27 cellular contexts compared by ENCODE assay signal in the genomic region with DNA sequence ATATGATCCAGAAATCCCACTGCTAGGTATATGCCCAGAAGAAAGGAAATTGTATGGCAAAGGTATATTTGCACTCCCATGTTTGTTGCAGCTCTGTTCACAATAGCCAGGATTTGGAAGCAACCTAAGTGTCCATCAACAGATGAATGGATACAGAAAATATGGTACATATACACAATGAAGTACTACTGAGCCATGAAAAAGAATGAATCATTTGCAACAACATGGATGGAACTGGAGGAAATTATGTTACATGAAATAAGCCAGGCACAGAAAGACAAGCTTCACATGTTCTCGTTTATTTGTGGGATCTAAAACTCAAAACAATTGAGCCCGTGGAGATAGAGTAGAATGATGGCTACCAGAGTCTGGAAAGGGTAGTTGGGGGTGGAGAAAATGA. TPM values are rescaled to one million over a fixed set of nuclear protein-coding genes. Genes with fewer than 3 reads are reported as not detected.
"Had no signal": no experiment of that assay in that cellular context is flagged by ENCODE, and none has a peak within 500 bp of the region (broad histone marks: within the 10 kb centered on the region; RNA-seq: fewer than 3 reads in every experiment).

No MANE protein-coding gene starts in this region.

- H3K4me1 ChIP-seq: ascending aorta, gastroesophageal sphincter, right lobe of liver, uterus had no signal

- H3K36me3 ChIP-seq: uterus had no signal

- H3K27ac Mint-ChIP-seq: activated B cell treated with CpG ODN at 0.5 μM for 24 hours; activated naive CD8-positive, alpha-beta T cell treated with anti-CD3 and anti-CD28 coated beads for 36 hours; activated T-helper 2 cell treated with anti-CD3 and anti-CD28 coated beads, Interferon-gamma antibody, Interleukin-2, Interleukin-4, amounts not matched to agents 10 μg/mL and 5 μg/mL and 100 μg/mL, durations not matched to agents 14 hours and 24 hours and 36 hours; brain; nephron progenitor cell; stimulated activated naive CD8-positive, alpha-beta T cell treated with anti-CD3 and anti-CD28 coated beads, Interleukin-15, amount 100 ng/mL, for 72 hours; T-helper 2 cell treated with Interferon-gamma antibody and Interleukin-4, amounts not matched to agents 5 μg/mL and 100 μg/mL, for 36 hours; type B pancreatic cell had no signal

- ATAC-seq: gastroesophageal sphincter; left cardiac atrium; left ventricle myocardium superior; mucosa of descending colon; right lobe of liver; stimulated activated naive CD8-positive, alpha-beta T cell treated with anti-CD3 and anti-CD28 coated beads, Interleukin-15, amount 100 ng/mL, for 72 hours had no signal

- H3K27me3 Mint-ChIP-seq: activated B cell treated with CpG ODN at 0.5 μM for 24 hours; activated naive CD8-positive, alpha-beta T cell treated with anti-CD3 and anti-CD28 coated beads for 36 hours; brain; stimulated activated naive CD8-positive, alpha-beta T cell treated with anti-CD3 and anti-CD28 coated beads, Interleukin-15, amount 100 ng/mL, for 72 hours; type B pancreatic cell had no signal

- H3K4me3 ChIP-seq: ascending aorta, coronary artery, dorsolateral prefrontal cortex, gastroesophageal sphincter, hepatocyte, mucosa of descending colon, right lobe of liver, uterus had no signal

- H3K27ac ChIP-seq: ascending aorta, coronary artery, dorsolateral prefrontal cortex, gastroesophageal sphincter, hepatocyte, neutrophil, right lobe of liver, uterus had no signal

- H3K4me1 Mint-ChIP-seq: activated B cell treated with CpG ODN at 0.5 μM for 24 hours, brain, nephron progenitor cell had no signal

- H3K4me3 Mint-ChIP-seq: activated B cell treated with CpG ODN at 0.5 μM for 24 hours; activated naive CD8-positive, alpha-beta T cell treated with anti-CD3 and anti-CD28 coated beads for 36 hours; brain; nephron progenitor cell; stimulated activated naive CD8-positive, alpha-beta T cell treated with anti-CD3 and anti-CD28 coated beads, Interleukin-15, amount 100 ng/mL, for 72 hours; T-helper 2 cell treated with Interferon-gamma antibody and Interleukin-4, amounts not matched to agents 5 μg/mL and 100 μg/mL, for 36 hours; type B pancreatic cell had no signal

- H3K27me3 ChIP-seq: ascending aorta, dorsolateral prefrontal cortex, gastroesophageal sphincter, hepatocyte, neutrophil, right lobe of liver, uterus had no signal

- H3K9me3 ChIP-seq: ascending aorta, gastroesophageal sphincter, mucosa of descending colon, right lobe of liver had no signal

- DNase-seq: activated B cell treated with CpG ODN at 0.5 μM for 24 hours; activated CD4-positive, alpha-beta T cell treated with anti-CD3 and anti-CD28 coated beads, Interleukin-2, amount 50 U/mL, for 4 hours; activated CD8-positive, alpha-beta memory T cell treated with anti-CD3 and anti-CD28 coated beads, Interleukin-2, amount 50 U/mL, for 4 hours; activated naive CD8-positive, alpha-beta T cell treated with anti-CD3 and anti-CD28 coated beads for 36 hours; activated T-cell treated with anti-CD3 and anti-CD28 coated beads, Interleukin-2, amount 50 U/mL, for 1 hour; dorsolateral prefrontal cortex; effector memory CD4-positive, alpha-beta T cell; erythroblast; islet precursor cell; left cardiac atrium; left ventricle myocardium superior; mucosa of descending colon; nephron progenitor cell; right lobe of liver; stimulated activated CD4-positive, alpha-beta T cell treated with anti-CD3 and anti-CD28 coated beads, Interleukin-2, amount 100 ng/mL, for 48 hours; stimulated activated naive CD8-positive, alpha-beta T cell treated with anti-CD3 and anti-CD28 coated beads, Interleukin-15, amount 100 ng/mL, for 72 hours; substantia nigra; uterus had no signal

RNA-seq across cellular contexts. Expression of gene BDH1, which starts 55.5 kb away (rescaled TPM):
- total RNA-seq: ascending aorta had no signal
